In the genomic region with DNA sequence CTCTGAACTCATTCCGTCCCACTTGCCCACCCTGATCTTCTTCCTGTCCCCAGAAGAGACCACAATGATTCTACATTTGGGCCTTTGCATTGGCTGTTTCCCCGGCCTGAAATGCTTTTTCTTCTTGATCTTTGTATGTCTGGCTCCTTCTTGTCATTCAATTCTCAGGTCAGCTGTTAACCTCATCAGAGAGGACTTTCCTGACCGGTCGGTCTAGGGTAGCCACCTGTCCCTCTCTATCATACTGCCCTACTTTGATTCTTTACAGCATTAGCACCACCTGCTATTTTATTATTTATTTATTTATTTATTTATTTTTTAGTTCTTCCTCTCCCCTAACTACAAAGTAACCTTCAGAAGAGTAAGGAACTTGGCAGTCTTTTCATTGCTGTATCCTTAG, we compare ENCODE assay signal across 25 cellular contexts.
"Had no signal": no experiment of that assay in that cellular context is flagged by ENCODE, and none has a peak within 500 bp of the region (broad histone marks: within the 10 kb centered on the region; RNA-seq: fewer than 3 reads in every experiment).

No MANE protein-coding gene starts in this region.

- H3K27me3 Mint-ChIP-seq: activated CD8-positive, alpha-beta T cell treated with anti-CD3 and anti-CD28 coated beads for 36 hours; activated naive CD8-positive, alpha-beta T cell; activated T-helper 17 cell treated with anti-CD3 and anti-CD28 coated beads, Interleukin-2, amount 50 U/mL, for 72 hours; effector memory CD8-positive, alpha-beta T cell had no signal

- H3K36me3 ChIP-seq: brain microvascular endothelial cell, esophagus muscularis mucosa had no signal

- H3K27ac Mint-ChIP-seq: activated CD4-positive, alpha-beta T cell treated with anti-CD3 and anti-CD28 coated beads, Interleukin-2, amount 10 ng/mL, durations not matched to agents 7 days and 5 days; activated CD8-positive, alpha-beta T cell treated with anti-CD3 and anti-CD28 coated beads for 36 hours; activated naive CD8-positive, alpha-beta T cell; activated T-helper 17 cell treated with anti-CD3 and anti-CD28 coated beads, Interleukin-2, amount 50 U/mL, for 72 hours; effector memory CD8-positive, alpha-beta T cell had no signal

- DNase-seq: activated CD4-positive, alpha-beta T cell treated with anti-CD3 and anti-CD28 coated beads for 1 hour; activated CD4-positive, alpha-beta T cell treated with anti-CD3 and anti-CD28 coated beads for 4 hours; activated CD4-positive, alpha-beta T cell treated with anti-CD3 and anti-CD28 coated beads, Interleukin-2, amount 10 ng/mL, durations not matched to agents 7 days and 5 days; activated CD4-positive, alpha-beta T cell treated with anti-CD3 and anti-CD28 coated beads, Interleukin-2, amount 50 U/mL, for 48 hours; activated CD8-positive, alpha-beta memory T cell treated with anti-CD3 and anti-CD28 coated beads for 24 hours; activated CD8-positive, alpha-beta T cell treated with anti-CD3 and anti-CD28 coated beads for 36 hours; activated effector memory CD4-positive, alpha-beta T cell treated with Interleukin-2 at 50 U/mL for 16 hours; activated gamma-delta T cell treated with Interleukin-2 at 50 U/mL for 16 hours; activated naive CD4-positive, alpha-beta T cell treated with anti-CD3 and anti-CD28 coated beads, Interleukin-2, amount 50 U/mL, for 16 hours; activated naive CD4-positive, alpha-beta T cell treated with Interleukin-2 at 50 U/mL for 16 hours; activated T-cell treated with anti-CD3 and anti-CD28 coated beads, Interleukin-2, amount 50 U/mL, for 4 hours; amniotic stem cell; anterior cingulate cortex; brain microvascular endothelial cell; caudate nucleus; cortex of kidney; dermis blood vessel endothelial cell; effector CD4-positive, alpha-beta T cell; effector memory CD8-positive, alpha-beta T cell; erythroblast; foreskin keratinocyte; T-helper 2 cell had no signal

- H3K4me3 Mint-ChIP-seq: activated CD4-positive, alpha-beta T cell treated with anti-CD3 and anti-CD28 coated beads, Interleukin-2, amount 10 ng/mL, durations not matched to agents 7 days and 5 days; activated CD8-positive, alpha-beta T cell treated with anti-CD3 and anti-CD28 coated beads for 36 hours; activated naive CD8-positive, alpha-beta T cell; activated T-cell treated with anti-CD3 and anti-CD28 coated beads, Interleukin-2, amount 50 U/mL, for 4 hours; activated T-helper 17 cell treated with anti-CD3 and anti-CD28 coated beads, Interleukin-2, amount 50 U/mL, for 72 hours; effector memory CD8-positive, alpha-beta T cell had no signal

- H3K9me3 Mint-ChIP-seq: activated CD4-positive, alpha-beta T cell treated with anti-CD3 and anti-CD28 coated beads, Interleukin-2, amount 10 ng/mL, durations not matched to agents 7 days and 5 days; activated CD8-positive, alpha-beta T cell treated with anti-CD3 and anti-CD28 coated beads for 36 hours; activated T-cell treated with anti-CD3 and anti-CD28 coated beads, Interleukin-2, amount 50 U/mL, for 4 hours; activated T-helper 17 cell treated with anti-CD3 and anti-CD28 coated beads, Interleukin-2, amount 50 U/mL, for 72 hours; effector memory CD8-positive, alpha-beta T cell had no signal

- H3K27me3 ChIP-seq: brain microvascular endothelial cell, esophagus muscularis mucosa, foreskin keratinocyte had no signal

- H3K27ac ChIP-seq: brain microvascular endothelial cell, esophagus muscularis mucosa, foreskin keratinocyte had no signal

- H3K9me3 ChIP-seq: esophagus muscularis mucosa had no signal

- H3K4me3 ChIP-seq: esophagus muscularis mucosa had no signal

- H3K4me1 ChIP-seq: esophagus muscularis mucosa had no signal

- H3K4me1 Mint-ChIP-seq: activated CD4-positive, alpha-beta T cell treated with anti-CD3 and anti-CD28 coated beads, Interleukin-2, amount 10 ng/mL, durations not matched to agents 7 days and 5 days; activated T-helper 17 cell treated with anti-CD3 and anti-CD28 coated beads, Interleukin-2, amount 50 U/mL, for 72 hours had no signal

- ATAC-seq: activated CD8-positive, alpha-beta T cell treated with anti-CD3 and anti-CD28 coated beads for 36 hours; activated T-cell treated with anti-CD3 and anti-CD28 coated beads, Interleukin-2, amount 50 U/mL, for 4 hours; activated T-helper 17 cell treated with anti-CD3 and anti-CD28 coated beads, Interleukin-2, amount 50 U/mL, for 72 hours; effector memory CD8-positive, alpha-beta T cell; foreskin keratinocyte had no signal
